Comparison of ENCODE assay signal across 25 cellular contexts in genomic region chr12:88595697-88596096, GRCh38. TPM values are rescaled to one million over a fixed set of nuclear protein-coding genes. Genes with fewer than 3 reads are reported as not detected.
"Had no signal": no experiment of that assay in that cellular context is flagged by ENCODE, and none has a peak within 500 bp of the region (broad histone marks: within the 10 kb centered on the region; RNA-seq: fewer than 3 reads in every experiment).

No MANE protein-coding gene starts in this region.

- H3K9me3 ChIP-seq: heart right ventricle, left ventricle myocardium inferior, ovary, prostate gland, spleen, suprapubic skin, thoracic aorta, tibial artery, uterus had no signal

- ATAC-seq: heart right ventricle; left cardiac atrium; natural killer cell; right cardiac atrium; sciatic nerve; stimulated activated effector memory CD8-positive, alpha-beta T cell treated with anti-CD3 and anti-CD28 coated beads, Interleukin-12 subunit alpha, Interleukin-12 subunit beta, amount 100 ng/mL, for 72 hours had no signal

- H3K27me3 ChIP-seq: heart right ventricle, ovary, spleen, suprapubic skin, tibial artery, uterus had no signal

- H3K27ac ChIP-seq: heart right ventricle, left ventricle myocardium inferior, ovary, prostate gland, skin epidermis, spleen, suprapubic skin, thoracic aorta, tibial artery, uterus had no signal

- DNase-seq: heart right ventricle; hippocampal formation; kidney glomerular epithelial cell; left cardiac atrium; left ventricle myocardium inferior; midbrain; naive B cell; natural killer cell; nephron progenitor cell; ovary; posterior cingulate gyrus; retina; right cardiac atrium; spleen; stimulated activated CD4-positive, alpha-beta T cell treated with anti-CD3 and anti-CD28 coated beads, Interleukin-4, amount 100 ng/mL, for 24 hours; stimulated activated naive CD4-positive, alpha-beta T cell; tibial artery; uterus had no signal

- H3K4me3 ChIP-seq: heart right ventricle, left ventricle myocardium inferior, lung, ovary, prostate gland, skin epidermis, spleen, suprapubic skin, thoracic aorta, tibial artery, uterus had no signal

- H3K36me3 ChIP-seq: heart right ventricle, left ventricle myocardium inferior, ovary, prostate gland, spleen, suprapubic skin, thoracic aorta, tibial artery, uterus had no signal

- H3K4me1 ChIP-seq: heart right ventricle, left ventricle myocardium inferior, prostate gland, spleen, suprapubic skin, tibial artery, uterus had no signal

RNA-seq across cellular contexts. Expression of gene KITLG, which starts 15.4 kb away (rescaled TPM):
- total RNA-seq: natural killer cell had no signal
